Comparison of ENCODE assay signal across 8 cellular contexts in genomic region chr4:443520-444038, GRCh38. TPM values are rescaled to one million over a fixed set of nuclear protein-coding genes. Genes with fewer than 3 reads are reported as not detected.
A peak's percentile ranks its signal among the peaks of the same experiment; 100 is the strongest.
DNase-seq lines count a peak whose midpoint lies in the region; ATAC-seq, FAIRE-seq and TF ChIP-seq lines count a peak whose summit lies in the region.
"Not testable (repeated sequence)": the region's sequence is repeated elsewhere in the genome, so short reads cannot be mapped to it uniquely, and the experiment has no call there.

No MANE protein-coding gene starts in this region.

- not testable (repeated sequence) for DNase-seq in CD4-positive, CD25-positive, alpha-beta regulatory T cell; GM19239 (ENCODE audit: insufficient read length, low spot score); effector memory CD4-positive, alpha-beta T cell; naive thymus-derived CD4-positive, alpha-beta T cell; stimulated activated naive B cell treated with anti-CD40 and anti-IgM and Interleukin-4, amounts not matched to agents 10 μg/mL and 1 μg/mL and 100 μg/mL, for 72 hours
- peak; percentile 19 for DNase-seq in NB4 (ENCODE audit: low read depth)

- not testable (repeated sequence) for H3K4me1 Mint-ChIP-seq in CD4-positive, CD25-positive, alpha-beta regulatory T cell; activated T-helper 17 cell treated with anti-CD3 and anti-CD28 coated beads, Interleukin-2, amount 50 U/mL, for 72 hours; naive thymus-derived CD4-positive, alpha-beta T cell; stimulated activated naive B cell treated with anti-CD40 and anti-IgM and Interleukin-4, amounts not matched to agents 10 μg/mL and 1 μg/mL and 100 μg/mL, for 72 hours

- FAIRE-seq in GM19239 (lab: Jason Lieb, UNC) (peak; percentile 33), islet of Langerhans (lab: Jason Lieb, UNC) (peak; percentile 27)

- intact Hi-C loops in naive thymus-derived CD4-positive, alpha-beta T cell (cut with micrococcal nuclease) = loop anchor here in 1 of 2 donors (10.0 kb wide), 1 partner anchor 69 kb away; no protein-coding TSS in a partner anchor

- H3K27ac ChIP-seq in CD4-positive, CD25-positive, alpha-beta regulatory T cell (ENCODE audit: insufficient read depth, low read length, poor library complexity, severe bottlenecking); effector memory CD4-positive, alpha-beta T cell (ENCODE audit: insufficient read depth, low read length, poor library complexity, severe bottlenecking); naive thymus-derived CD4-positive, alpha-beta T cell (ENCODE audit: low read depth, low read length): not testable (repeated sequence)

- not testable (repeated sequence) for TF ChIP-seq CTCF in NB4 (IDR thresholded peaks at IDR 0.05; ENCODE audit: low read depth, low read length)

- H3K36me3 Mint-ChIP-seq in CD4-positive, CD25-positive, alpha-beta regulatory T cell = peaks cover 32% of the 10 kb centered on the region
- H3K36me3 Mint-ChIP-seq in activated T-helper 17 cell treated with anti-CD3 and anti-CD28 coated beads, Interleukin-2, amount 50 U/mL, for 72 hours (ENCODE audit: low read depth) = peaks cover 70% of the 10 kb centered on the region
- peaks cover 31 to 73% (median 60%) of the 10 kb centered on the region in 5 donors for H3K36me3 Mint-ChIP-seq in naive thymus-derived CD4-positive, alpha-beta T cell
- peaks cover 50 to 66% of the 10 kb centered on the region in 2 donors for H3K36me3 Mint-ChIP-seq in stimulated activated naive B cell treated with anti-CD40 and anti-IgM and Interleukin-4, amounts not matched to agents 10 μg/mL and 1 μg/mL and 100 μg/mL, for 72 hours

- peaks cover 40% of the 10 kb centered on the region for H3K36me3 ChIP-seq in CD4-positive, CD25-positive, alpha-beta regulatory T cell (ENCODE audit: control insufficient read depth, insufficient read depth, low read length)
- H3K36me3 ChIP-seq in effector memory CD4-positive, alpha-beta T cell (ENCODE audit: control insufficient read depth, insufficient read depth, low read length) = peaks cover 13% of the 10 kb centered on the region
- H3K36me3 ChIP-seq in naive thymus-derived CD4-positive, alpha-beta T cell (ENCODE audit: control insufficient read depth in 2 of 3, insufficient read depth in 3 of 3, low read length in 3 of 3) = peaks cover 8 to 31% (median 10%) of the 10 kb centered on the region in 3 experiments

- TF ChIP-seq POLR2A in NB4 (IDR thresholded peaks at IDR 0.05; ENCODE audit: extremely low read depth, insufficient read length) = not testable (repeated sequence)

- not testable (repeated sequence) for ATAC-seq in CD4-positive, CD25-positive, alpha-beta regulatory T cell (ENCODE audit: low read depth in 2 of 2); activated T-helper 17 cell treated with anti-CD3 and anti-CD28 coated beads, Interleukin-2, amount 50 U/mL, for 72 hours (replicated peaks); naive thymus-derived CD4-positive, alpha-beta T cell; stimulated activated naive B cell treated with anti-CD40 and anti-IgM and Interleukin-4, amounts not matched to agents 10 μg/mL and 1 μg/mL and 100 μg/mL, for 72 hours (replicated peaks)

- POLR2A ChIA-PET in naive thymus-derived CD4-positive, alpha-beta T cell (lab: Charles Lee) = not testable (repeated sequence)

- H3K4me1 ChIP-seq in CD4-positive, CD25-positive, alpha-beta regulatory T cell (ENCODE audit: control insufficient read depth, insufficient read depth, low read length, poor library complexity, severe bottlenecking); effector memory CD4-positive, alpha-beta T cell (ENCODE audit: control insufficient read depth, insufficient read depth, low read length, poor library complexity, severe bottlenecking); naive thymus-derived CD4-positive, alpha-beta T cell (ENCODE audit: control insufficient read depth in 2 of 2, insufficient read depth in 2 of 2, low read length in 2 of 2): not testable (repeated sequence)

- CTCF ChIA-PET in naive thymus-derived CD4-positive, alpha-beta T cell (lab: Charles Lee) = not testable (repeated sequence)

- H3K27ac Mint-ChIP-seq in CD4-positive, CD25-positive, alpha-beta regulatory T cell = peak overlapping the region in 1 of 3 donors; percentile 60
- peak overlapping the region; percentile 58 for H3K27ac Mint-ChIP-seq in activated T-helper 17 cell treated with anti-CD3 and anti-CD28 coated beads, Interleukin-2, amount 50 U/mL, for 72 hours
- peak overlapping the region in 6 of 9 donors; percentile 3 to 87 (median 46) for H3K27ac Mint-ChIP-seq in naive thymus-derived CD4-positive, alpha-beta T cell
- H3K27ac Mint-ChIP-seq in stimulated activated naive B cell treated with anti-CD40 and anti-IgM and Interleukin-4, amounts not matched to agents 10 μg/mL and 1 μg/mL and 100 μg/mL, for 72 hours = peak overlapping the region; percentile 88

- H3K9me3 Mint-ChIP-seq in CD4-positive, CD25-positive, alpha-beta regulatory T cell = peaks cover 0 to 80% (median 39%) of the 10 kb centered on the region in 7 donors
- H3K9me3 Mint-ChIP-seq in activated T-helper 17 cell treated with anti-CD3 and anti-CD28 coated beads, Interleukin-2, amount 50 U/mL, for 72 hours = peaks cover 35% of the 10 kb centered on the region
- H3K9me3 Mint-ChIP-seq in naive thymus-derived CD4-positive, alpha-beta T cell = peaks cover 19 to 99% (median 79%) of the 10 kb centered on the region in 11 donors
- H3K9me3 Mint-ChIP-seq in stimulated activated naive B cell treated with anti-CD40 and anti-IgM and Interleukin-4, amounts not matched to agents 10 μg/mL and 1 μg/mL and 100 μg/mL, for 72 hours = peaks cover 28 to 30% of the 10 kb centered on the region in 2 donors

- not testable (repeated sequence) for H3K27me3 ChIP-seq in CD4-positive, CD25-positive, alpha-beta regulatory T cell (ENCODE audit: control insufficient read depth, insufficient read depth, low read length); effector memory CD4-positive, alpha-beta T cell (replicated peaks; ENCODE audit: control insufficient read depth, insufficient read depth, low read length, poor library complexity, severe bottlenecking); naive thymus-derived CD4-positive, alpha-beta T cell (ENCODE audit: control insufficient read depth in 2 of 2, insufficient read depth in 2 of 2, low read length in 2 of 2)

- H3K4me3 Mint-ChIP-seq in CD4-positive, CD25-positive, alpha-beta regulatory T cell = peak overlapping the region in 1 of 4 donors; percentile 27
- not testable (repeated sequence) for H3K4me3 Mint-ChIP-seq in activated T-helper 17 cell treated with anti-CD3 and anti-CD28 coated beads, Interleukin-2, amount 50 U/mL, for 72 hours
- peak overlapping the region in 3 of 10 donors; percentile 40 to 64 (median 54) for H3K4me3 Mint-ChIP-seq in naive thymus-derived CD4-positive, alpha-beta T cell
- H3K4me3 Mint-ChIP-seq in stimulated activated naive B cell treated with anti-CD40 and anti-IgM and Interleukin-4, amounts not matched to agents 10 μg/mL and 1 μg/mL and 100 μg/mL, for 72 hours = peak overlapping the region in 1 of 2 donors; percentile 14

- peaks cover 89 to 100% of the 10 kb centered on the region in 2 experiments for H3K9me3 ChIP-seq in CD4-positive, CD25-positive, alpha-beta regulatory T cell (ENCODE audit: control insufficient read depth in 2 of 2, low read length in 2 of 2)
- peaks cover 88% of the 10 kb centered on the region for H3K9me3 ChIP-seq in effector memory CD4-positive, alpha-beta T cell (ENCODE audit: control insufficient read depth, low read length)
- H3K9me3 ChIP-seq in naive thymus-derived CD4-positive, alpha-beta T cell (ENCODE audit: control insufficient read depth in 2 of 3, low read length in 3 of 3) = peaks cover 26 to 99% (median 52%) of the 10 kb centered on the region in 3 experiments

- not testable (repeated sequence) for H3K27me3 Mint-ChIP-seq in CD4-positive, CD25-positive, alpha-beta regulatory T cell; activated T-helper 17 cell treated with anti-CD3 and anti-CD28 coated beads, Interleukin-2, amount 50 U/mL, for 72 hours; naive thymus-derived CD4-positive, alpha-beta T cell; stimulated activated naive B cell treated with anti-CD40 and anti-IgM and Interleukin-4, amounts not matched to agents 10 μg/mL and 1 μg/mL and 100 μg/mL, for 72 hours

- H3K4me3 ChIP-seq in CD4-positive, CD25-positive, alpha-beta regulatory T cell (ENCODE audit: low read depth, low read length) = peak overlapping the region; percentile 16
- H3K4me3 ChIP-seq in NB4 (ENCODE audit: low read depth, low read length) = not testable (repeated sequence)
- H3K4me3 ChIP-seq in effector memory CD4-positive, alpha-beta T cell (ENCODE audit: insufficient read depth, low read depth, low read length, poor library complexity, severe bottlenecking) = peak overlapping the region; percentile 5
- H3K4me3 ChIP-seq in naive thymus-derived CD4-positive, alpha-beta T cell (ENCODE audit: low read length) = peak overlapping the region; percentile 20

RNA-seq across cellular contexts. Expression of gene ZNF721, which starts 55.4 kb away (rescaled TPM):
- 37.8 TPM for total RNA-seq in CD4-positive, CD25-positive, alpha-beta regulatory T cell
- 10 to 100 TPM; 36.8 to 44.8 (median 37.9) TPM for polyA plus RNA-seq in CD4-positive, CD25-positive, alpha-beta regulatory T cell
- 10 to 100 TPM; 23.4 to 35.4 TPM for total RNA-seq in activated T-helper 17 cell treated with anti-CD3 and anti-CD28 coated beads, Interleukin-2, amount 50 U/mL, for 72 hours
- total RNA-seq in naive thymus-derived CD4-positive, alpha-beta T cell = 10 to 100 TPM; 34.0 to 81.5 (median 42.1) TPM
- polyA plus RNA-seq in naive thymus-derived CD4-positive, alpha-beta T cell = 10 to 100 TPM; 48.9 to 50.2 TPM

RNA-seq across cellular contexts. Expression of gene PIGG, which starts 55.4 kb away (rescaled TPM):
- 80.6 TPM for total RNA-seq in CD4-positive, CD25-positive, alpha-beta regulatory T cell
- polyA plus RNA-seq in CD4-positive, CD25-positive, alpha-beta regulatory T cell = 10 to 100 TPM; 28.3 to 32.8 (median 31.0) TPM
- total RNA-seq in activated T-helper 17 cell treated with anti-CD3 and anti-CD28 coated beads, Interleukin-2, amount 50 U/mL, for 72 hours = 10 to 100 TPM; 50.7 to 66.9 TPM
- total RNA-seq in naive thymus-derived CD4-positive, alpha-beta T cell = 100 to 1,000 TPM in 2 of 5 experiments, 10 to 100 TPM in 3; 74.1 to 122 (median 97.6) TPM
- polyA plus RNA-seq in naive thymus-derived CD4-positive, alpha-beta T cell = 10 to 100 TPM; 20.8 to 29.4 TPM
